In the genomic region with DNA sequence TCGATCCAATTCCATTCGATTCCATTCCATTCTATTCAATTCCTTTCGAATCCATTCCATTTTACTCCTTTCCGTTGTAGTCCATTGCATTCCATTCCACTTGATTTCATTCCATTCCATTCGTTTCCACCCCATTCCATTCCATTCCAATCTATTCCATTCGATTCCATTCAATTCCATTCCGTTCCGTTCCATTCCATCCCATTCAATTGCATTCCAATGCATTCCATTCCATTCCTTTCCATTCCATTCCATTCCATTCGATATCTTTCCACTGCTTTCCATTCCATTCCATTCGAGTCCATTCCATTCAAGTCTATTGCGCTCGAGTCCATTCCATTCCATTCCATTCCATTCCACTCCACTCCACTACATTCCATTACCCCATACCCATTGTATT, we compare ENCODE assay signal across 16 cellular contexts.
DNase-seq lines count a peak whose midpoint lies in the region; ATAC-seq and TF ChIP-seq lines count a peak whose summit lies in the region.
"Had no signal": no experiment of that assay in that cellular context is flagged by ENCODE, and none has a peak within 500 bp of the region (broad histone marks: within the 10 kb centered on the region; RNA-seq: fewer than 3 reads in every experiment).

No MANE protein-coding gene starts in this region.

- POLR2A ChIA-PET in HEK293 (lab: Yijun Ruan, JAX), result no interaction called here
- POLR2A ChIA-PET in SK-N-SH (lab: Yijun Ruan, JAX), result no interaction called here

- TF ChIP-seq EP300 in SK-N-SH (IDR thresholded peaks at IDR 0.05; ENCODE audit: borderline replicate concordance in 1 of 2, low read depth in 1 of 2, low read length in 1 of 2), result no peak

- no peaks in the 10 kb centered on the region for H3F3A ChIP-seq in SK-N-SH (replicated peaks; ENCODE audit: insufficient read depth)

- H3K36me3 ChIP-seq in HEK293 (ENCODE audit: control insufficient read depth in 2 of 2, insufficient read depth in 1 of 2, low read length in 2 of 2) (no peaks in the 10 kb centered on the region; a peak in 1 of 3 replicates), HUES64 (ENCODE audit: insufficient read depth, low read length) (no peaks in the 10 kb centered on the region), iPS-20b (ENCODE audit: insufficient read depth, low read depth, low read length) (no peaks in the 10 kb centered on the region), SK-N-SH (replicated peaks in 1 of 2; ENCODE audit: control insufficient read depth in 1 of 2, insufficient read depth in 2 of 2, low read length in 1 of 2) (no peaks in the 10 kb centered on the region)
- H3K36me3 ChIP-seq: BE2C had no signal

- H3K4me3 ChIP-seq in HEK293 (ENCODE audit: low read depth, low read length), result no peak overlapping the region
- H3K4me3 ChIP-seq in HUES64 (ENCODE audit: low read length), result peak overlapping the region; percentile 3; the same call in 1 of the 2 replicates
- H3K4me3 ChIP-seq in iPS-20b (ENCODE audit: low read length), result peak overlapping the region; percentile 1; the same call in 1 of the 2 replicates
- H3K4me3 ChIP-seq in SK-N-SH (ENCODE audit: low read depth in 2 of 2, low read length in 1 of 2), result no peak overlapping the region

- DNase-seq in SK-N-SH, result no peak
- no peak for DNase-seq in SK-N-DZ (ENCODE audit: low spot score)
- DNase-seq: ACHN; BE2C; Caco-2; CD4-positive, alpha-beta T cell; H9; Kasumi-1; KBM-7 had no signal

- no peaks in the 10 kb centered on the region for H3K79me2 ChIP-seq in SK-N-SH (ENCODE audit: insufficient read depth)

- no peak for ATAC-seq in GM18861 (IDR thresholded peaks at IDR 0.05; ENCODE audit: unreplicated experiment)

- H3K9ac ChIP-seq in HUES64 (ENCODE audit: low read depth, low read length), result no peak overlapping the region
- H3K9ac ChIP-seq in iPS-20b (ENCODE audit: low read depth, low read length), result no peak overlapping the region
- no peak overlapping the region for H3K9ac ChIP-seq in SK-N-SH

- H3K4me2 ChIP-seq in SK-N-SH, result no peak overlapping the region

- H2AFZ ChIP-seq in SK-N-SH (ENCODE audit: low read depth), result no peak overlapping the region

- TF ChIP-seq CTCF in HEK293 (tag by site-specific recombination; IDR thresholded peaks at IDR 0.05) (no peak), SK-N-SH (IDR thresholded peaks at IDR 0.05) (no peak)

- 78% methylated on average over 12 of the region's 12 CpGs for WGBS in HUES64
- 5% methylated on average over 12 of the region's 12 CpGs for whole genome bisulfite sequencing in SK-N-SH (ENCODE audit: low lambda C conversion rate)

- CTCF ChIA-PET in HEK293 (lab: Yijun Ruan, JAX) (no interaction called here), SK-N-SH (lab: Yijun Ruan, JAX) (no interaction called here)

- TF ChIP-seq RAD21 in SK-N-SH (IDR thresholded peaks at IDR 0.05; ENCODE audit: low read length), result no peak

- peaks cover 5% of the 10 kb centered on the region for H3K9me3 ChIP-seq in HEK293 (ENCODE audit: control insufficient read depth, insufficient read depth, low read depth, low read length)
- H3K9me3 ChIP-seq in HUES64 (ENCODE audit: insufficient read depth, low read depth, low read length), result no peaks in the 10 kb centered on the region; the same call in 1 of the 2 replicates
- H3K9me3 ChIP-seq in iPS-20b (ENCODE audit: insufficient read depth, low read depth, low read length), result no peaks in the 10 kb centered on the region; the same call in 1 of the 2 replicates
- H3K9me3 ChIP-seq in SK-N-SH, result peaks cover 20% of the 10 kb centered on the region; the same call in 1 of the 2 replicates

- H4K20me1 ChIP-seq in SK-N-SH (ENCODE audit: insufficient read depth), result no peaks in the 10 kb centered on the region

- H3K9me2 ChIP-seq in SK-N-SH, result no peaks in the 10 kb centered on the region

- H3K27ac ChIP-seq in HEK293 (ENCODE audit: extremely low read depth, low read depth, low read length) (no peak overlapping the region), HUES64 (ENCODE audit: low read depth, low read length) (no peak overlapping the region), iPS-20b (ENCODE audit: low read length) (no peak overlapping the region), temporal lobe (ENCODE audit: low read depth, low read length) (peak overlapping the region; percentile 17), SK-N-SH (ENCODE audit: low read depth in 2 of 2, low read length in 1 of 2) (no peak overlapping the region)
- H3K27ac ChIP-seq: C4-2B, HL-60 had no signal

- H3K27me3 ChIP-seq in HUES64 (ENCODE audit: insufficient read depth, low read length), result no peaks in the 10 kb centered on the region
- no peaks in the 10 kb centered on the region for H3K27me3 ChIP-seq in iPS-20b (ENCODE audit: insufficient read depth, low read length)
- no peaks in the 10 kb centered on the region for H3K27me3 ChIP-seq in SK-N-SH (ENCODE audit: insufficient read depth)
- H3K27me3 ChIP-seq: BE2C had no signal

- H3K4me1 ChIP-seq in HEK293 (ENCODE audit: control insufficient read depth, insufficient read depth, low read length) (no peaks in the 10 kb centered on the region), HUES64 (ENCODE audit: insufficient read depth, low read length) (no peaks in the 10 kb centered on the region), iPS-20b (ENCODE audit: insufficient read depth, low read length) (no peaks in the 10 kb centered on the region), SK-N-SH (ENCODE audit: control insufficient read depth in 1 of 2, insufficient read depth in 2 of 2, low read depth in 1 of 2, low read length in 1 of 2) (no peaks in the 10 kb centered on the region)
- H3K4me1 ChIP-seq: BE2C, Caco-2 had no signal

TF ChIP-seq in HEK293, 187 proteins besides CTCF, POLR2A, EP300 and RAD21:
- TF ChIP-seq ZNF266 (tag by site-specific recombination; IDR thresholded peaks at IDR 0.05; ENCODE audit: low read depth) (no peak), ZNF530 (tag by site-specific recombination; IDR thresholded peaks at IDR 0.05; ENCODE audit: low read depth) (0 out of 2 replicates have a peak, but pooled peaks have one; percentile 25), KLF16 (tag by site-specific recombination; IDR thresholded peaks at IDR 0.05) (no peak), ZIC2 (tag by site-specific recombination; IDR thresholded peaks at IDR 0.05) (no peak)

TF ChIP-seq in SK-N-SH, 30 proteins besides CTCF, POLR2A, EP300 and RAD21:
- no peak for TF ChIP-seq MXI1 (IDR thresholded peaks at IDR 0.05; ENCODE audit: low read depth, low read length)
- TF ChIP-seq, protein P1, sequence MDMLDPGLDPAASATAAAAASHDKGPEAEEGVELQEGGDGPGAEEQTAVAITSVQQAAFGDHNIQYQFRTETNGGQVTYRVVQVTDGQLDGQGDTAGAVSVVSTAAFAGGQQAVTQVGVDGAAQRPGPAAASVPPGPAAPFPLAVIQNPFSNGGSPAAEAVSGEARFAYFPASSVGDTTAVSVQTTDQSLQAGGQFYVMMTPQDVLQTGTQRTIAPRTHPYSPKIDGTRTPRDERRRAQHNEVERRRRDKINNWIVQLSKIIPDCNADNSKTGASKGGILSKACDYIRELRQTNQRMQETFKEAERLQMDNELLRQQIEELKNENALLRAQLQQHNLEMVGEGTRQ (IDR thresholded peaks at IDR 0.05; ENCODE audit: borderline replicate concordance, low read depth, low read length), result no peak
- no peak for TF ChIP-seq EZH2phosphoT487 (IDR thresholded peaks at IDR 0.05; ENCODE audit: borderline replicate concordance, low read depth)
- no peak for TF ChIP-seq TCF12 (IDR thresholded peaks at IDR 0.05)
- TF ChIP-seq, protein P2, sequence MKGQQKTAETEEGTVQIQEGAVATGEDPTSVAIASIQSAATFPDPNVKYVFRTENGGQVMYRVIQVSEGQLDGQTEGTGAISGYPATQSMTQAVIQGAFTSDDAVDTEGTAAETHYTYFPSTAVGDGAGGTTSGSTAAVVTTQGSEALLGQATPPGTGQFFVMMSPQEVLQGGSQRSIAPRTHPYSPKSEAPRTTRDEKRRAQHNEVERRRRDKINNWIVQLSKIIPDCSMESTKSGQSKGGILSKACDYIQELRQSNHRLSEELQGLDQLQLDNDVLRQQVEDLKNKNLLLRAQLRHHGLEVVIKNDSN (IDR thresholded peaks at IDR 0.05; ENCODE audit: borderline replicate concordance, low read depth), result no peak
- no peak for TF ChIP-seq POLR2AphosphoS5 (IDR thresholded peaks at IDR 0.05; ENCODE audit: low read depth, low read length)
TF ChIP-seq in SK-N-SH: peak in this region for 0.

Comparison
In these comparisons a context has a peak if more than half of its experiments do, and no peak if none do; other contexts are left out.
1. H3K4me3 ChIP-seq: peak in HUES64 (single experiment) and iPS-20b (single experiment); none in HEK293 (single experiment) and SK-N-SH (0 of 2).